Comparison of ENCODE assay signal across 7 cellular contexts in genomic region chr10:117217196-117217761, GRCh38. TPM values are rescaled to one million over a fixed set of nuclear protein-coding genes. Genes with fewer than 3 reads are reported as not detected.
DNase-seq lines count a peak whose midpoint lies in the region; ATAC-seq and TF ChIP-seq lines count a peak whose summit lies in the region.

No MANE protein-coding gene starts in this region.

- H3K36me3 Mint-ChIP-seq in naive B cell, result peaks cover 0 to 7% of the 10 kb centered on the region in 2 donors

- peak overlapping the region; percentile 51 for H3K4me3 ChIP-seq in HFF-Myc (replicated peaks; ENCODE audit: low read depth, low read length)
- H3K4me3 ChIP-seq in SJCRH30, result peak overlapping the region; percentile 56
- peak overlapping the region; percentile 75 for H3K4me3 ChIP-seq in duodenal mucosa (ENCODE audit: low read depth in 1 of 2, low read length in 2 of 2)

- peak overlapping the region in 1 of 2 donors; percentile 51 for H3K9ac ChIP-seq in duodenal mucosa (ENCODE audit: low read depth in 1 of 2, low read length in 2 of 2)

- H3K27ac Mint-ChIP-seq in naive B cell, result no peak overlapping the region

- DNase-seq in HFF-Myc (ENCODE audit: extremely low read depth, low read depth) (peak; percentile 15), SJCRH30 (peak; percentile 47 to 59), naive B cell (peak; percentile 1), NCI-H524 (lab: John Stamatoyannopoulos, UW) (no peak)
- no peak for DNase-seq in central memory CD4-positive, alpha-beta T cell

- ATAC-seq in GM18498 (IDR thresholded peaks at IDR 0.05; ENCODE audit: unreplicated experiment), result peak; percentile 54
- peak in 1 of 2 donors; percentile 28 for ATAC-seq in naive B cell (ENCODE audit: low read depth in 2 of 2)

- H3K36me3 ChIP-seq in SJCRH30, result no peaks in the 10 kb centered on the region
- no peaks in the 10 kb centered on the region for H3K36me3 ChIP-seq in duodenal mucosa (ENCODE audit: control insufficient read depth in 1 of 2, insufficient read depth in 2 of 2, low read length in 2 of 2)

- H3K4me1 ChIP-seq in SJCRH30 (no peaks in the 10 kb centered on the region), duodenal mucosa (ENCODE audit: control insufficient read depth in 1 of 2, insufficient read depth in 2 of 2, low read length in 2 of 2) (peaks cover 6 to 11% of the 10 kb centered on the region in 2 donors)

- H3K27ac ChIP-seq in SJCRH30, result no peak overlapping the region
- H3K27ac ChIP-seq in duodenal mucosa (ENCODE audit: low read depth, low read length), result no peak overlapping the region

- H3K9me3 Mint-ChIP-seq in naive B cell, result peaks cover 1 to 19% (median 5%) of the 10 kb centered on the region in 7 donors

- peaks cover 6% of the 10 kb centered on the region; the same call in 1 of the 2 replicates for H3K27me3 ChIP-seq in SJCRH30
- H3K27me3 ChIP-seq in duodenal mucosa (ENCODE audit: control insufficient read depth in 1 of 2, insufficient read depth in 2 of 2, low read length in 2 of 2), result peaks cover 29 to 41% of the 10 kb centered on the region in 2 donors

- H3K4me3 Mint-ChIP-seq in naive B cell, result peak overlapping the region in 6 of 8 donors; percentile 59 to 77 (median 68)

- no peaks in the 10 kb centered on the region for H3K9me3 ChIP-seq in SJCRH30 (replicated peaks)
- H3K9me3 ChIP-seq in duodenal mucosa (ENCODE audit: control insufficient read depth in 1 of 2, low read length in 2 of 2), result peaks cover 1 to 2% of the 10 kb centered on the region in 2 donors

- peaks cover 0 to 15% (median 0%) of the 10 kb centered on the region in 3 donors for H3K4me1 Mint-ChIP-seq in naive B cell

- TF ChIP-seq CTCF in HFF-Myc (IDR thresholded peaks at IDR 0.05; ENCODE audit: low read depth, low read length, missing control alignments), result no peak

- H3K27me3 Mint-ChIP-seq in naive B cell, result peaks cover 27 to 59% (median 45%) of the 10 kb centered on the region in 3 donors

RNA-seq across cellular contexts. Expression of gene KCNK18, which starts 20.0 kb away (rescaled TPM):
- not detected in 2 replicates for total RNA-seq in SJCRH30 (2014; rRNA removed; shearing (Covaris generic))
- not detected for polyA plus RNA-seq in naive B cell (ENCODE audit: low read depth in 6 of 6)

RNA-seq across cellular contexts. Expression of gene SLC18A2, which starts 23.6 kb away (rescaled TPM):
- 0.06 and 0.10 TPM in 2 replicates for total RNA-seq in SJCRH30 (2014; rRNA removed; shearing (Covaris generic))
- under 1 TPM in 4 of 6 donors, not detected in 2; 0.08 to 0.39 (median 0.19) TPM for polyA plus RNA-seq in naive B cell (ENCODE audit: low read depth in 6 of 6)

Comparison
In these comparisons a context has a peak if more than half of its experiments do, and no peak if none do; other contexts are left out.
1. DNase-seq: peak in HFF-Myc (single experiment), SJCRH30 (2 of 2) and naive B cell (single experiment); none in NCI-H524 (0 of 2) and central memory CD4-positive, alpha-beta T cell (single experiment).
2. Peak in every context shown above with its lines, with median percentiles within 50 percentile points of each other: H3K4me3 ChIP-seq.